1 cellular context compared by ENCODE assay signal in genomic region chr16:50270510-50271147, GRCh38.
TF ChIP-seq lines count a peak whose summit lies in the region.

No MANE protein-coding gene starts in this region.

TF ChIP-seq in SK-N-SH treated with all-trans-retinoic acid at 6 μM for 48 hours, 23 proteins besides CTCF, POLR2A, EP300 and RAD21 (continued from another document):
- TF ChIP-seq PATZ1 (CRISPR knock-in tag; IDR thresholded peaks at IDR 0.05; ENCODE audit: borderline replicate concordance) (no peak), ZC3H10 (CRISPR knock-in tag; IDR thresholded peaks at IDR 0.05) (no peak), CSRNP3 (CRISPR knock-in tag; IDR thresholded peaks at IDR 0.05) (no peak), CSDC2 (CRISPR knock-in tag; IDR thresholded peaks at IDR 0.05) (no peak), ZNF8 (CRISPR knock-in tag; IDR thresholded peaks at IDR 0.05) (no peak), POU6F1 (CRISPR knock-in tag; IDR thresholded peaks at IDR 0.05; ENCODE audit: borderline replicate concordance, low read depth) (no peak)
TF ChIP-seq in SK-N-SH treated with all-trans-retinoic acid at 6 μM for 48 hours: peak in this region for 0.
